8 cellular contexts compared by ENCODE assay signal in genomic region chrX:49122499-49122898, GRCh38. TPM values are rescaled to one million over a fixed set of nuclear protein-coding genes. Genes with fewer than 3 reads are reported as not detected.
DNase-seq lines count a peak whose midpoint lies in the region; ATAC-seq and TF ChIP-seq lines count a peak whose summit lies in the region.
"Had no signal": no experiment of that assay in that cellular context is flagged by ENCODE, and none has a peak within 500 bp of the region (broad histone marks: within the 10 kb centered on the region; RNA-seq: fewer than 3 reads in every experiment).

No MANE protein-coding gene starts in this region.

- peak overlapping the region; percentile 96 for H3K4me3 Mint-ChIP-seq in activated B cell treated with CpG ODN at 0.5 μM for 24 hours
- peak overlapping the region; percentile 94 for H3K4me3 Mint-ChIP-seq in stimulated activated memory B cell treated with anti-CD40 and anti-IgM and Interleukin-4, amounts not matched to agents 10 μg/mL and 1 μg/mL and 100 μg/mL, for 72 hours

- H3K4me1 ChIP-seq in HEK293 (ENCODE audit: control insufficient read depth, insufficient read depth, low read length): no peaks in the 10 kb centered on the region
- no peaks in the 10 kb centered on the region for H3K4me1 ChIP-seq in iPS-15b (ENCODE audit: control insufficient read depth, insufficient read depth, low read length)

- H3K4me3 ChIP-seq in HEK293 (ENCODE audit: low read depth, low read length) (peak overlapping the region; percentile 82), iPS-15b (ENCODE audit: low read depth, low read length) (peak overlapping the region; percentile 76)

- CTCF ChIA-PET in HEK293 (lab: Yijun Ruan, JAX) (interaction anchor here (0.7 to 2.1 kb wide), 3 partner anchors 14 to 67 kb away, joined by 3 to 6 read pairs (median 3); no protein-coding TSS in a partner anchor), activated B cell treated with CpG ODN at 0.5 μM for 24 hours (lab: Charles Lee) (interaction anchor here (0.9 to 1.0 kb wide), 2 partner anchors 41 to 70 kb away, joined by 3 read pairs; no protein-coding TSS in a partner anchor)

- H3K27ac Mint-ChIP-seq in activated B cell treated with CpG ODN at 0.5 μM for 24 hours: peak overlapping the region; percentile 86
- peak overlapping the region; percentile 97 for H3K27ac Mint-ChIP-seq in stimulated activated memory B cell treated with anti-CD40 and anti-IgM and Interleukin-4, amounts not matched to agents 10 μg/mL and 1 μg/mL and 100 μg/mL, for 72 hours

- peaks cover 22 to 40% of the 10 kb centered on the region in 2 experiments; a peak in 2 of 3 replicates for H3K36me3 ChIP-seq in HEK293 (ENCODE audit: control insufficient read depth in 2 of 2, insufficient read depth in 1 of 2, low read length in 2 of 2)
- H3K36me3 ChIP-seq in iPS-15b (ENCODE audit: control insufficient read depth, insufficient read depth, low read length): peaks cover 2% of the 10 kb centered on the region

- no peaks in the 10 kb centered on the region for H3K9me3 Mint-ChIP-seq in activated B cell treated with CpG ODN at 0.5 μM for 24 hours
- no peaks in the 10 kb centered on the region for H3K9me3 Mint-ChIP-seq in stimulated activated memory B cell treated with anti-CD40 and anti-IgM and Interleukin-4, amounts not matched to agents 10 μg/mL and 1 μg/mL and 100 μg/mL, for 72 hours

- H3K27ac ChIP-seq in HEK293 (ENCODE audit: extremely low read depth, low read depth, low read length): no peak overlapping the region

- intact Hi-C loops in activated B cell treated with CpG ODN at 0.5 μM for 24 hours (cut with micrococcal nuclease): loop anchor here (2.0 kb wide), 1 partner anchor 22 kb away; no protein-coding TSS in a partner anchor

- H3K36me3 Mint-ChIP-seq in activated B cell treated with CpG ODN at 0.5 μM for 24 hours (ENCODE audit: low read depth): peaks cover 35% of the 10 kb centered on the region
- H3K36me3 Mint-ChIP-seq in stimulated activated memory B cell treated with anti-CD40 and anti-IgM and Interleukin-4, amounts not matched to agents 10 μg/mL and 1 μg/mL and 100 μg/mL, for 72 hours: peaks cover 27% of the 10 kb centered on the region

- no peak overlapping the region for H3K9ac ChIP-seq in iPS-15b (ENCODE audit: low read depth, low read length)

- DNase-seq in activated B cell treated with CpG ODN at 0.5 μM for 24 hours (no peak), pons (ENCODE audit: low spot score) (no peak), ecto neural progenitor cell (ENCODE audit: low spot score) (no peak)
- DNase-seq: NCI-H1930 had no signal

- H3K4me1 Mint-ChIP-seq in activated B cell treated with CpG ODN at 0.5 μM for 24 hours: peaks cover 24% of the 10 kb centered on the region
- peaks cover 29% of the 10 kb centered on the region for H3K4me1 Mint-ChIP-seq in stimulated activated memory B cell treated with anti-CD40 and anti-IgM and Interleukin-4, amounts not matched to agents 10 μg/mL and 1 μg/mL and 100 μg/mL, for 72 hours

- ATAC-seq in activated B cell treated with CpG ODN at 0.5 μM for 24 hours (ENCODE audit: low read depth): no peak
- ATAC-seq in stimulated activated memory B cell treated with anti-CD40 and anti-IgM and Interleukin-4, amounts not matched to agents 10 μg/mL and 1 μg/mL and 100 μg/mL, for 72 hours: no peak
- no peak for ATAC-seq in GM21576 (IDR thresholded peaks at IDR 0.05; ENCODE audit: unreplicated experiment)

- no peaks in the 10 kb centered on the region for H3K27me3 ChIP-seq in iPS-15b (ENCODE audit: control insufficient read depth, insufficient read depth, low read length)

- TF ChIP-seq CTCF in HEK293 (tag by site-specific recombination; IDR thresholded peaks at IDR 0.05) (no peak), activated B cell treated with CpG ODN at 0.5 μM for 24 hours (IDR thresholded peaks at IDR 0.05) (no peak)

- H3K27me3 Mint-ChIP-seq in activated B cell treated with CpG ODN at 0.5 μM for 24 hours: no peaks in the 10 kb centered on the region
- H3K27me3 Mint-ChIP-seq in stimulated activated memory B cell treated with anti-CD40 and anti-IgM and Interleukin-4, amounts not matched to agents 10 μg/mL and 1 μg/mL and 100 μg/mL, for 72 hours: no peaks in the 10 kb centered on the region

- POLR2A ChIA-PET in HEK293 (lab: Yijun Ruan, JAX): interaction anchor here (1.8 kb wide), 1 partner anchor 68 kb away, joined by 6 read pairs; no protein-coding TSS in a partner anchor
- POLR2A ChIA-PET in activated B cell treated with CpG ODN at 0.5 μM for 24 hours (lab: Charles Lee): interaction anchor here (1.6 kb wide), 1 partner anchor 34 kb away, joined by 7 read pairs; no protein-coding TSS in a partner anchor

- H3K9me3 ChIP-seq in HEK293 (ENCODE audit: control insufficient read depth, insufficient read depth, low read depth, low read length) (no peaks in the 10 kb centered on the region), iPS-15b (ENCODE audit: control insufficient read depth, insufficient read depth, low read length) (no peaks in the 10 kb centered on the region)

TF ChIP-seq in HEK293, 187 proteins besides CTCF, POLR2A, EP300 and RAD21:
- no peak for TF ChIP-seq ZNF837 (tag by site-specific recombination; IDR thresholded peaks at IDR 0.05)
- TF ChIP-seq ZNF184 (tag by site-specific recombination; IDR thresholded peaks at IDR 0.05): no peak
- no peak for TF ChIP-seq AEBP2 (tag by site-specific recombination; IDR thresholded peaks at IDR 0.05; ENCODE audit: borderline replicate concordance)
- no peak for TF ChIP-seq KLF9 (tag by site-specific recombination; IDR thresholded peaks at IDR 0.05; ENCODE audit: low read depth)

RNA-seq across cellular contexts. Expression of gene GPKOW, which starts 1.0 kb away (rescaled TPM):
- total RNA-seq in activated B cell treated with CpG ODN at 0.5 μM for 24 hours: 18.7 and 19.6 TPM in 2 replicates

RNA-seq across cellular contexts. Expression of gene MAGIX, which starts 40.1 kb away (rescaled TPM):
- total RNA-seq in activated B cell treated with CpG ODN at 0.5 μM for 24 hours: 1.2 and 1.5 TPM in 2 replicates

RNA-seq across cellular contexts. Expression of gene WDR45, which starts 42.8 kb away (rescaled TPM):
- 48.8 and 55.8 TPM in 2 replicates for total RNA-seq in activated B cell treated with CpG ODN at 0.5 μM for 24 hours

RNA-seq across cellular contexts. Expression of gene PRAF2, which starts 48.7 kb away (rescaled TPM):
- 10.6 and 11.6 TPM in 2 replicates for total RNA-seq in activated B cell treated with CpG ODN at 0.5 μM for 24 hours

RNA-seq across cellular contexts. Expression of gene PLP2, which starts 49.2 kb away (rescaled TPM):
- 97.2 and 111 TPM in 2 replicates for total RNA-seq in activated B cell treated with CpG ODN at 0.5 μM for 24 hours
